In the genomic region with DNA sequence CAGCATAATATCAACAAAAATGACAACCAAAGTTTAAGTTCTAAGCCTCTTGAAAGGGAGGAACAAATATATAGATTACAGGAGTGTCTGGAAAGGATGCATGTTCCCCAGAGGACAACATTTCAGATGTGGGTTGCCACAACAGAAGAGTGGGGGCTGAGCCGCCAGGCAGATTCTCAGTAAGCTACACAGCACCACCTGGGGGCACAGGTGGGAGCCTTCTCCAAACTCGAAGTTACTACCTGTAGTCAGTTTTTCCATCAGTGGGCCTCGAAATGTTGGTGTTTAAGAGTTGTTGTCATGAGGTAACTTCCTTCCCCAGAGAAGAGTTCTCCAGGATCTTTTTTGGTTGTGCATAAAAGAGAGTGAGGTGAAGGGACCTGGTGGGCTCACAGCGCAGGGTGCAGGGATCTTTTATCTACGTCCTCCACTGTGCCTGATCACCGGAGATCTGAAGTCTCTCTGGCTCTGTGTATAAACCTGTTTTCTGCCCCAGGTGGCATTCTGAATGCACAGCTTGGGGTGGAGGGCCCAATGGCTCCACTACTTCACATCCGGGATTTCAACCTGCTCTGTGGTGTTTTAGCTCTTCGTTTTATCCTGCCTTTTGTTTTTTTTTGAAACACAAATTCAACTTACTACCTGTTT, we compare ENCODE assay signal across 8 cellular contexts. TPM values are rescaled to one million over a fixed set of nuclear protein-coding genes. Genes with fewer than 3 reads are reported as not detected.
DNase-seq lines count a peak whose midpoint lies in the region; ATAC-seq and TF ChIP-seq lines count a peak whose summit lies in the region.

No MANE protein-coding gene starts in this region.

- H3K4me3 ChIP-seq in SU-DHL-6 (ENCODE audit: insufficient read depth, low read length, poor library complexity, severe bottlenecking) = no peak overlapping the region
- H3K4me3 ChIP-seq in stomach = no peak overlapping the region

- peak; percentile 50 for ATAC-seq in GM21825 (IDR thresholded peaks at IDR 0.05; ENCODE audit: unreplicated experiment)
- no peak for ATAC-seq in GM19452 (IDR thresholded peaks at IDR 0.05; ENCODE audit: unreplicated experiment)

- peak overlapping the region; percentile 36 for H3K27ac Mint-ChIP-seq in endothelial cell (ENCODE audit: unreplicated experiment)
- H3K27ac Mint-ChIP-seq in HFFc6 = no peak overlapping the region

- H3K27ac ChIP-seq in SU-DHL-6 (ENCODE audit: low read depth, low read length) (peak overlapping the region; percentile 96), stomach (no peak overlapping the region)

- H3K4me1 Mint-ChIP-seq in endothelial cell (ENCODE audit: unreplicated experiment) = peaks cover 43% of the 10 kb centered on the region
- peaks cover 24% of the 10 kb centered on the region for H3K4me1 Mint-ChIP-seq in HFFc6 (ENCODE audit: low read depth)

- no peak overlapping the region for H3K4me3 Mint-ChIP-seq in endothelial cell (ENCODE audit: unreplicated experiment)
- H3K4me3 Mint-ChIP-seq in HFFc6 = no peak overlapping the region

- peak overlapping the region; percentile 51 for H3K4me2 ChIP-seq in SU-DHL-6 (ENCODE audit: low read depth, low read length, poor library complexity, severe bottlenecking)

- peaks cover 33% of the 10 kb centered on the region for H3K79me2 ChIP-seq in SU-DHL-6 (ENCODE audit: insufficient read depth, low read length)

- no peaks in the 10 kb centered on the region for H4K20me1 ChIP-seq in SU-DHL-6 (ENCODE audit: low read depth, low read length)

- peaks cover 0 to 17% (median 2%) of the 10 kb centered on the region in 4 donors for H3K4me1 ChIP-seq in stomach

- H3K27me3 Mint-ChIP-seq in endothelial cell (ENCODE audit: unreplicated experiment) (peaks cover 2% of the 10 kb centered on the region), HFFc6 (ENCODE audit: insufficient read depth) (0 out of 2 replicates have a peak, but pooled peaks cover 2% of the 10 kb centered on the region)

- TF ChIP-seq EP300 in stomach (IDR thresholded peaks at IDR 0.05) = no peak

- H3K36me3 Mint-ChIP-seq in endothelial cell (ENCODE audit: low read depth, unreplicated experiment) (no peaks in the 10 kb centered on the region), HFFc6 (ENCODE audit: low read depth) (peaks cover 8% of the 10 kb centered on the region)

- H3K9me3 ChIP-seq in SU-DHL-6 (ENCODE audit: insufficient read depth, low read length) (no peaks in the 10 kb centered on the region), stomach (no peaks in the 10 kb centered on the region)

- H3F3A ChIP-seq in SU-DHL-6 (ENCODE audit: insufficient read depth) = peaks cover 62% of the 10 kb centered on the region

- peak overlapping the region; percentile 49 for H3K9ac ChIP-seq in SU-DHL-6 (ENCODE audit: low read length)

- H3K27me3 ChIP-seq in SU-DHL-6 (ENCODE audit: low read length) = no peaks in the 10 kb centered on the region
- H3K27me3 ChIP-seq in stomach = no peaks in the 10 kb centered on the region

- TF ChIP-seq CTCF in GM12873 (IDR thresholded peaks at IDR 0.05; ENCODE audit: insufficient read depth, low read depth, low read length, missing control alignments) (peak; percentile 72), SU-DHL-6 (IDR thresholded peaks at IDR 0.05; ENCODE audit: insufficient read depth, low read length, poor library complexity, severe bottlenecking) (peak; percentile 19), endothelial cell (IDR thresholded peaks at IDR 0.05; ENCODE audit: unreplicated experiment) (no peak), stomach (IDR thresholded peaks at IDR 0.05) (peak in 2 of 7 experiments; percentile 14 to 16), HFFc6 (IDR thresholded peaks at IDR 0.05) (no peak)

- 77 to 85% (median 82%) methylated on average over 7 to 8 of the region's 8 CpGs for WGBS in stomach, 5 donors

- H3K9me2 ChIP-seq in SU-DHL-6 (replicated peaks; ENCODE audit: insufficient read depth, low read length) = no peaks in the 10 kb centered on the region

- DNase-seq in endothelial cell (ENCODE audit: low spot score) (no peak), H4 (ENCODE audit: low spot score) (no peak), stomach (no peak), HFFc6 (no peak)

- TF ChIP-seq POLR2A in stomach (IDR thresholded peaks at IDR 0.05) = no peak

- H3K36me3 ChIP-seq in SU-DHL-6 (ENCODE audit: low read length) (no peaks in the 10 kb centered on the region), stomach (peaks cover 0 to 8% (median 0%) of the 10 kb centered on the region in 4 donors)

- intact Hi-C loops in stomach (cut with DNase I; ENCODE audit: low total_unique reads) = no loop called here

- H2AFZ ChIP-seq in SU-DHL-6 (ENCODE audit: low read depth, low read length, severe bottlenecking) = no peak overlapping the region

- H3K9me3 Mint-ChIP-seq in endothelial cell (ENCODE audit: unreplicated experiment) = no peaks in the 10 kb centered on the region
- H3K9me3 Mint-ChIP-seq in HFFc6 = no peaks in the 10 kb centered on the region

RNA-seq across cellular contexts. Expression of gene STS, which starts 58.4 kb away (rescaled TPM):
- total RNA-seq in endothelial cell (ENCODE audit: unreplicated experiment) = 7.2 TPM
- 2.9 and 3.0 TPM in 2 replicates for total RNA-seq in H4 (2014; rRNA removed; shearing (Covaris generic))
- total RNA-seq in stomach = 10 to 100 TPM in 2 of 5 donors, 1 to 10 TPM in 3; 2.3 to 13.4 (median 9.4) TPM
- polyA plus RNA-seq in stomach = 1 to 10 TPM; 2.1 to 7.8 (median 5.4) TPM
- 10 to 100 TPM; 11.3 to 15.2 (median 13.3) TPM for total RNA-seq in HFFc6 (2021; fragmentation: NEBNext Ultra II Directional; extraction: Animal tissue kit (Norgen Biotek cat#: 25700))

RNA-seq across cellular contexts. Expression of gene PUDP, which starts 58.9 kb away (rescaled TPM):
- total RNA-seq in endothelial cell (ENCODE audit: unreplicated experiment) (45.0 TPM), stomach (10 to 100 TPM in 4 of 5 donors, 1 to 10 TPM in 1; 1.8 to 42.0 (median 22.2) TPM)
- total RNA-seq in H4 (2014; rRNA removed; shearing (Covaris generic)) = 5.4 and 17.0 TPM in 2 replicates
- polyA plus RNA-seq in stomach = 10 to 100 TPM in 2 of 3 donors, 1 to 10 TPM in 1; 6.9 to 39.7 (median 13.3) TPM
- total RNA-seq in HFFc6 (2021; fragmentation: NEBNext Ultra II Directional; extraction: Animal tissue kit (Norgen Biotek cat#: 25700)) = 10 to 100 TPM; 23.6 to 30.9 (median 25.9) TPM

Comparison
In these comparisons a context has a peak if more than half of its experiments do, and no peak if none do; other contexts are left out.
1. CTCF ChIP-seq: peak in GM12873 (single experiment) and SU-DHL-6 (single experiment); none in endothelial cell (single experiment) and HFFc6 (single experiment).